In the genomic region with DNA sequence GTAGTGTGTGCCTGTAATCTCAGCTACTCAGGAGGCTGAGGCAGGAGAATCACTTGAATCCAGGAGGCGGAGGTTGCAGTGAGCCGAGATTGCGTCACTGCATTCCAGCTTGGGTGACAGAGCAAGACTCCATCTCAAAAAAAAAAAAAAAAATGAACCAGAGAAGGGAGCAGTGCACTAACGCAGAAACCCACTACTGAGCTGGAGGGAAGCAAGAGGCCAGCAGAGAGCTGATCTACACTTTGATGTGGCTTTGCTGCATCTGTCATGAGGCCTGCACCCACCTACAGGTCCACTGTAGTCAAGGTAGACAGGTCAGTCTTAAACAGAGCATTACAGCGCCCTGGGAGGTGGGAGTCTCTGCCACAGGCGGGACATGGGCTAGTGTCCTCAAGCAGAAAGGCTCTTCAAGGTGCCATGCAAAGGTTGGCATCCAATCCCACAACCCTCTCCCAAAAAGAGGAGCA, we compare ENCODE assay signal across 20 cellular contexts. TPM values are rescaled to one million over a fixed set of nuclear protein-coding genes. Genes with fewer than 3 reads are reported as not detected.
DNase-seq lines count a peak whose midpoint lies in the region; ATAC-seq, FAIRE-seq and TF ChIP-seq lines count a peak whose summit lies in the region.
"Had no signal": no experiment of that assay in that cellular context is flagged by ENCODE, and none has a peak within 500 bp of the region (broad histone marks: within the 10 kb centered on the region; RNA-seq: fewer than 3 reads in every experiment).

No MANE protein-coding gene starts in this region.

- no peaks in the 10 kb centered on the region for H3K36me3 ChIP-seq in HepG2 (replicated peaks in 1 of 2; ENCODE audit: control insufficient read depth in 1 of 2, insufficient read depth in 2 of 2, low read length in 2 of 2)
- no peaks in the 10 kb centered on the region for H3K36me3 ChIP-seq in right lobe of liver
- no peaks in the 10 kb centered on the region for H3K36me3 ChIP-seq in GM12878 (ENCODE audit: control insufficient read depth in 2 of 2, insufficient read depth in 2 of 2, low read length in 1 of 2)
- H3K36me3 ChIP-seq in hepatocyte (replicated peaks; ENCODE audit: insufficient read depth, low read depth): no peaks in the 10 kb centered on the region
- H3K36me3 ChIP-seq: BLaER1, SJCRH30 had no signal

- intact Hi-C loops in HepG2 (cut with micrococcal nuclease; ENCODE audit: unreplicated experiment): no loop called here
- intact Hi-C loops in right lobe of liver (cut with DNase I): no loop called here
- intact Hi-C loops in GM12878 (cut with micrococcal nuclease; ENCODE audit: unreplicated experiment): loop anchor here (5.0 kb wide), 1 partner anchor 202 kb away; no protein-coding TSS in a partner anchor

- FAIRE-seq in HepG2 (lab: Jason Lieb, UNC): no peak
- no peak for FAIRE-seq in GM12878 (lab: Jason Lieb, UNC)
- no peak for FAIRE-seq in GM12891 (lab: Jason Lieb, UNC)
- FAIRE-seq: G401.6, GM18507 had no signal

- ATAC-seq in HepG2 (peak; percentile 47), right lobe of liver (no peak), GM12878 (no peak)
- ATAC-seq: CD8-positive, alpha-beta T cell; GM23338; PC-3 had no signal

- POLR2A ChIA-PET in HepG2 (lab: Yijun Ruan, JAX): interaction anchor here (0.6 to 2.3 kb wide), 5 partner anchors 13 to 149 kb away, joined by 3 to 7 read pairs (median 4); partner anchors contain the start of genes MAT1A and PRXL2A
- POLR2A ChIA-PET in GM12878 (lab: Charles Lee): no interaction called here
- POLR2A ChIA-PET in activated CD4-positive, alpha-beta T cell treated with anti-CD3 and anti-CD28 coated beads, Interleukin-2, amount 10 ng/mL, durations not matched to agents 7 days and 5 days (lab: Charles Lee): no interaction called here

- peaks cover 2% of the 10 kb centered on the region for H3K4me1 Mint-ChIP-seq in activated CD4-positive, alpha-beta T cell treated with anti-CD3 and anti-CD28 coated beads, Interleukin-2, amount 10 ng/mL, durations not matched to agents 7 days and 5 days

- WGBS in HepG2 (ENCODE audit: low lambda C conversion rate): 7% methylated on average over 4 of the region's 6 CpGs
- WGBS in right lobe of liver (ENCODE audit: insufficient coverage, low coverage, low lambda C conversion rate, missing lambda C conversion rate): 50% methylated on average over 1 of the region's 6 CpGs
- 26% methylated on average over 6 of the region's 6 CpGs for WGBS in GM12878 (ENCODE audit: insufficient coverage, insufficient replicate concordance, low lambda C conversion rate, missing lambda C conversion rate)
- WGBS in hepatocyte (ENCODE audit: low lambda C conversion rate, missing lambda C conversion rate): 82% methylated on average over 6 of the region's 6 CpGs

- H3K9me3 ChIP-seq in HepG2 (ENCODE audit: low read length) (peaks cover 7% of the 10 kb centered on the region), right lobe of liver (no peaks in the 10 kb centered on the region), GM12878 (replicated peaks; ENCODE audit: control insufficient read depth, insufficient read depth, low read length) (no peaks in the 10 kb centered on the region), hepatocyte (ENCODE audit: low read depth) (no peaks in the 10 kb centered on the region)
- H3K9me3 ChIP-seq: SJCRH30 had no signal

- H3K27ac ChIP-seq in HepG2 (ENCODE audit: extremely low read length, insufficient read depth, low read length) (no peak overlapping the region), right lobe of liver (no peak overlapping the region), GM12878 (ENCODE audit: control insufficient read depth, insufficient read depth) (no peak overlapping the region), hepatocyte (no peak overlapping the region)
- H3K27ac ChIP-seq: BLaER1, SJCRH30 had no signal

- no peaks in the 10 kb centered on the region for H3K79me2 ChIP-seq in HepG2 (ENCODE audit: insufficient read depth, low read length)
- H3K79me2 ChIP-seq in GM12878 (ENCODE audit: control insufficient read depth, insufficient read depth, low read length): no peaks in the 10 kb centered on the region
- H3K79me2 ChIP-seq in hepatocyte: no peaks in the 10 kb centered on the region

- H4K20me1 ChIP-seq in HepG2 (ENCODE audit: insufficient read depth, low read length): no peaks in the 10 kb centered on the region
- no peaks in the 10 kb centered on the region; the same call in 1 of the 2 replicates for H4K20me1 ChIP-seq in GM12878 (ENCODE audit: control insufficient read depth, insufficient read depth)
- H4K20me1 ChIP-seq in hepatocyte (ENCODE audit: insufficient read depth, poor library complexity, severe bottlenecking): no peaks in the 10 kb centered on the region
- H4K20me1 ChIP-seq: BLaER1 had no signal

- CTCF ChIA-PET in HepG2 (lab: Yijun Ruan, JAX; ENCODE audit: low intra/inter-chr PET ratio, low total read pairs): no interaction called here
- CTCF ChIA-PET in GM12878 (lab: Yijun Ruan, JAX): interaction anchor here (0.6 to 3.3 kb wide), 2 partner anchors 117 to 178 kb away, joined by 3 to 20 read pairs; no protein-coding TSS in a partner anchor
- CTCF ChIA-PET in activated CD4-positive, alpha-beta T cell treated with anti-CD3 and anti-CD28 coated beads, Interleukin-2, amount 10 ng/mL, durations not matched to agents 7 days and 5 days (lab: Charles Lee): interaction anchor here (0.6 kb wide), 1 partner anchor 103 kb away, joined by 3 read pairs; no protein-coding TSS in a partner anchor

- H3K4me3 ChIP-seq in HepG2 (replicated peaks in 1 of 3; ENCODE audit: insufficient read depth in 1 of 3, low read depth in 2 of 3, low read length in 3 of 3): no peak overlapping the region
- H3K4me3 ChIP-seq in right lobe of liver: no peak overlapping the region
- no peak overlapping the region for H3K4me3 ChIP-seq in GM12878
- H3K4me3 ChIP-seq in hepatocyte: no peak overlapping the region
- H3K4me3 ChIP-seq: BLaER1, GM23338, SJCRH30 had no signal

- H3K9me2 ChIP-seq in hepatocyte (replicated peaks; ENCODE audit: insufficient read depth): no peaks in the 10 kb centered on the region

- TF ChIP-seq CTCF in HepG2 (CRISPR knock-in tag; IDR thresholded peaks at IDR 0.05) (peak; percentile 33; the same call in 1 of the 2 replicates), right lobe of liver (IDR thresholded peaks at IDR 0.05) (no peak), GM12878 (IDR thresholded peaks at IDR 0.05 in 2 of 3, conservative IDR thresholded peaks at IDR 0.05 in 1 of 3; ENCODE audit: control insufficient read depth in 2 of 3, extremely low read depth in 1 of 3, insufficient read depth in 1 of 3, low read depth in 3 of 3, low read length in 3 of 3) (no peak), hepatocyte (IDR thresholded peaks at IDR 0.05; ENCODE audit: poor library complexity) (no peak)

- H3K9me3 Mint-ChIP-seq in activated CD4-positive, alpha-beta T cell treated with anti-CD3 and anti-CD28 coated beads, Interleukin-2, amount 10 ng/mL, durations not matched to agents 7 days and 5 days: no peaks in the 10 kb centered on the region
- H3K9me3 Mint-ChIP-seq: CD8-positive, alpha-beta T cell had no signal

- peak overlapping the region; percentile 50 for H3K4me2 ChIP-seq in HepG2 (ENCODE audit: low read depth, low read length)
- H3K4me2 ChIP-seq in GM12878 (ENCODE audit: control insufficient read depth, insufficient read depth): no peak overlapping the region
- H3K4me2 ChIP-seq in hepatocyte: no peak overlapping the region
- H3K4me2 ChIP-seq: BLaER1, GM23338 had no signal

- H2AFZ ChIP-seq in HepG2 (ENCODE audit: low read length) (no peak overlapping the region), GM12878 (ENCODE audit: control insufficient read depth, low read depth, low read length) (no peak overlapping the region), hepatocyte (no peak overlapping the region)

- no peaks in the 10 kb centered on the region for H3K36me3 Mint-ChIP-seq in activated CD4-positive, alpha-beta T cell treated with anti-CD3 and anti-CD28 coated beads, Interleukin-2, amount 10 ng/mL, durations not matched to agents 7 days and 5 days (ENCODE audit: low read depth)
- H3K36me3 Mint-ChIP-seq: CD8-positive, alpha-beta T cell had no signal

- TF ChIP-seq POLR2A in HepG2 (IDR thresholded peaks at IDR 0.05; ENCODE audit: insufficient read depth in 1 of 2, low read depth in 2 of 2, low read length in 2 of 2) (no peak), right lobe of liver (IDR thresholded peaks at IDR 0.05) (no peak), GM12878 (IDR thresholded peaks at IDR 0.05; ENCODE audit: low read depth, low read length) (no peak), GM12891 (IDR thresholded peaks at IDR 0.05; ENCODE audit: low read depth, low read length) (no peak)

- no TSS peak for BruUV-seq in HepG2 (replicated peaks; lab: Mats Ljungman, UMichigan)
- BruUV-seq in GM12878 (replicated peaks; lab: Mats Ljungman, UMichigan): no TSS peak

- DNase-seq in HepG2 (ENCODE audit: low spot score): peak; percentile 61
- DNase-seq in right lobe of liver: no peak
- DNase-seq in GM12878 (ENCODE audit: low read depth, low spot score): no peak
- DNase-seq in iris pigment epithelial cell (ENCODE audit: low read depth): peak; percentile 33
- no peak for DNase-seq in hepatocyte (ENCODE audit: low spot score)
- no peak for DNase-seq in activated CD4-positive, alpha-beta T cell treated with anti-CD3 and anti-CD28 coated beads, Interleukin-2, amount 10 ng/mL, durations not matched to agents 7 days and 5 days
- no peak for DNase-seq in NCI-H2196 (lab: John Stamatoyannopoulos, UW; ENCODE audit: unreplicated experiment)
- no peak for DNase-seq in GM12891 (ENCODE audit: insufficient read length, low spot score)
- DNase-seq: CD8-positive, alpha-beta T cell; NCI-H1436; NCI-H2029 treated with DMSO at 0.1 percent for 48 hours; NCI-H2171 treated with DMSO at 0.1 percent for 48 hours; NCI-H510A; NCI-H774; PC-3; SJCRH30 had no signal

- TF ChIP-seq EP300 in HepG2 (IDR thresholded peaks at IDR 0.05; ENCODE audit: low read depth in 2 of 2, low read length in 2 of 2) (no peak), HepG2 (CRISPR knock-in tag; IDR thresholded peaks at IDR 0.05; ENCODE audit: borderline replicate concordance) (no peak), GM12878 (IDR thresholded peaks at IDR 0.05; ENCODE audit: borderline replicate concordance in 1 of 2, control insufficient read depth in 1 of 2, low read depth in 2 of 2, low read length in 2 of 2) (no peak)

- H3K27ac Mint-ChIP-seq in activated CD4-positive, alpha-beta T cell treated with anti-CD3 and anti-CD28 coated beads, Interleukin-2, amount 10 ng/mL, durations not matched to agents 7 days and 5 days: no peak overlapping the region
- H3K27ac Mint-ChIP-seq: CD8-positive, alpha-beta T cell; GM23338 had no signal

- SMC1A ChIA-PET in GM12878 (lab: Charles Lee; ENCODE audit: uncharacterized antibody, unreplicated experiment): interaction anchor here (1.0 kb wide), 1 partner anchor 88 kb away, joined by 3 read pairs; no protein-coding TSS in a partner anchor

- H3K27me3 ChIP-seq in HepG2 (ENCODE audit: control insufficient read depth in 1 of 2, insufficient read depth in 2 of 2, low read length in 2 of 2): no peaks in the 10 kb centered on the region
- no peaks in the 10 kb centered on the region for H3K27me3 ChIP-seq in right lobe of liver
- peaks cover 0 to 3% of the 10 kb centered on the region in 2 experiments; a peak in 1 of 4 replicates for H3K27me3 ChIP-seq in GM12878 (replicated peaks in 1 of 2; ENCODE audit: control insufficient read depth in 2 of 2, insufficient read depth in 2 of 2, low read length in 1 of 2)
- H3K27me3 ChIP-seq in hepatocyte: no peaks in the 10 kb centered on the region
- H3K27me3 ChIP-seq: BLaER1, SJCRH30 had no signal

- no peak for TF ChIP-seq RAD21 in HepG2 (CRISPR knock-in tag; IDR thresholded peaks at IDR 0.05)
- no peak for TF ChIP-seq RAD21 in GM12878 (IDR thresholded peaks at IDR 0.05; ENCODE audit: insufficient read depth, low read depth, low read length)

- H3K27me3 Mint-ChIP-seq in activated CD4-positive, alpha-beta T cell treated with anti-CD3 and anti-CD28 coated beads, Interleukin-2, amount 10 ng/mL, durations not matched to agents 7 days and 5 days: peaks cover 10% of the 10 kb centered on the region

- RAD21 ChIA-PET in GM12878 (lab: Charles Lee; ENCODE audit: unreplicated experiment): interaction anchor here (0.7 kb wide), 1 partner anchor 116 kb away, joined by 4 read pairs; no protein-coding TSS in a partner anchor

- H3K4me3 Mint-ChIP-seq in activated CD4-positive, alpha-beta T cell treated with anti-CD3 and anti-CD28 coated beads, Interleukin-2, amount 10 ng/mL, durations not matched to agents 7 days and 5 days: no peak overlapping the region
- H3K4me3 Mint-ChIP-seq: CD8-positive, alpha-beta T cell; GM23338 had no signal

- in situ Hi-C loops in HepG2 (cut with HindIII; ENCODE audit: extremely low pct_ligation_motif_present, low pct_unique_long_range_greater_than_20kb) (loop anchor here (25.0 kb wide), 1 partner anchor 253 kb away; no protein-coding TSS in a partner anchor), GM12878 (cut with MboI) (no loop called here)

- no peak overlapping the region for H3K9ac ChIP-seq in HepG2 (ENCODE audit: insufficient read depth, low read depth, low read length)
- H3K9ac ChIP-seq in GM12878 (ENCODE audit: control insufficient read depth, insufficient read depth, low read length): no peak overlapping the region
- H3K9ac ChIP-seq: BLaER1 had no signal

- H3K4me1 ChIP-seq in HepG2 (ENCODE audit: insufficient read depth, low read length): peaks cover 58% of the 10 kb centered on the region
- H3K4me1 ChIP-seq in right lobe of liver: no peaks in the 10 kb centered on the region
- H3K4me1 ChIP-seq in GM12878 (ENCODE audit: control insufficient read depth, insufficient read depth, low read length): no peaks in the 10 kb centered on the region
- no peaks in the 10 kb centered on the region for H3K4me1 ChIP-seq in hepatocyte (ENCODE audit: insufficient read depth)

RNA-seq across cellular contexts. Expression of gene MAT1A, which starts 30.0 kb away (rescaled TPM):
- total RNA-seq in HepG2 (2016; rRNA removed; fragmentation: Illumina TruSeq; extraction: Trizol): 76.9 and 101 TPM in 2 replicates
- total RNA-seq in HepG2 (2016; cell fraction: cytosol; rRNA removed; fragmentation: Illumina TruSeq; extraction: Trizol; ENCODE audit: low read depth): 8.2 and 9.7 TPM in 2 replicates
- 77.4 and 101 TPM in 2 replicates for total RNA-seq in HepG2 (2016; cell fraction: insoluble cytoplasmic fraction; rRNA removed; fragmentation: Illumina TruSeq; extraction: Trizol)
- total RNA-seq in HepG2 (2016; cell fraction: membrane; rRNA removed; fragmentation: Illumina TruSeq; extraction: Trizol): 35.3 and 36.5 TPM in 2 replicates
- total RNA-seq in HepG2 (2016; cell fraction: nucleus; rRNA removed; fragmentation: Illumina TruSeq; extraction: Trizol): 51.9 and 57.9 TPM in 2 replicates
- 57.1 and 71.8 TPM in 2 replicates for polyA plus RNA-seq in HepG2 (2011; rRNA removed)
- polyA plus RNA-seq in HepG2 (2011; cell fraction: cytosol; rRNA removed): 67.8 and 68.7 TPM in 2 replicates
- polyA plus RNA-seq in HepG2 (2011; cell fraction: nucleus; rRNA removed): 86.2 and 106 TPM in 2 replicates
- polyA plus RNA-seq in HepG2 (2012): 51.2 and 64.8 TPM in 2 replicates
- polyA plus RNA-seq in HepG2 (2016; cell fraction: cytosol; fragmentation: Illumina TruSeq; extraction: Trizol; ENCODE audit: low read depth): 7.9 and 9.8 TPM in 2 replicates
- 98.3 and 108 TPM in 2 replicates for polyA plus RNA-seq in HepG2 (2016; cell fraction: insoluble cytoplasmic fraction; fragmentation: Illumina TruSeq; extraction: Trizol; ENCODE audit: low read depth)
- polyA plus RNA-seq in HepG2 (2016; cell fraction: membrane; fragmentation: Illumina TruSeq; extraction: Trizol; ENCODE audit: low read depth): 26.5 and 26.9 TPM in 2 replicates
- polyA plus RNA-seq in HepG2 (2016; cell fraction: nucleus; fragmentation: Illumina TruSeq; extraction: Trizol; ENCODE audit: insufficient read depth, low read depth): 93.4 and 100 TPM in 2 replicates
- 0.07 and 103 TPM in 2 replicates for polyA minus RNA-seq in HepG2 (2011; rRNA and poly(A)+ RNA removed; ENCODE audit: low replicate concordance)
- 28.5 and 32.8 TPM in 2 replicates for polyA minus RNA-seq in HepG2 (2011; cell fraction: cytosol; rRNA and poly(A)+ RNA removed)
- polyA minus RNA-seq in HepG2 (2011; cell fraction: nucleus; rRNA and poly(A)+ RNA removed): 23.2 and 35.9 TPM in 2 replicates
- total RNA-seq in right lobe of liver: 1,000 to 10,000 TPM in 2 of 6 experiments, 100 to 1,000 TPM in 4; 430 to 1,200 (median 741) TPM
- total RNA-seq in GM12878 (2013; cell fraction: nucleolus; rRNA removed): not detected in 2 replicates
- total RNA-seq in GM12878 (2014; rRNA removed): not detected in 2 replicates
- not detected in 2 replicates for total RNA-seq in GM12878 (2014; rRNA removed; fragmentation: Illumina TruSeq; extraction: Trizol)
- total RNA-seq in GM12878 (2021): 0.23 and 0.29 TPM in 2 replicates
- polyA plus RNA-seq in GM12878 (2011; ENCODE audit: low read depth): not detected
- polyA plus RNA-seq in GM12878 (2011; rRNA removed): not detected in 2 replicates
- 0.02 TPM in 1 of 2 replicates, not detected in the other for polyA plus RNA-seq in GM12878 (2011; cell fraction: cytosol; rRNA removed)
- polyA plus RNA-seq in GM12878 (2011; cell fraction: nucleus; rRNA removed): not detected in 2 replicates
- polyA plus RNA-seq in GM12878 (2012): 0.07 TPM in 1 of 2 replicates, not detected in the other
- polyA plus RNA-seq in GM12878 (2014; fragmentation: Illumina TruSeq; extraction: Trizol): not detected in 2 replicates
- polyA plus RNA-seq in GM12878 (2014; fragmentation: Nextera tagmentation; extraction: Ambion mirVana): not detected
- not detected in 2 replicates for polyA plus RNA-seq in GM12878 (2014; rRNA removed)
- not detected for polyA plus RNA-seq in GM12878 (2016; fragmentation: Nextera tagmentation; extraction: Ambion mirVana)
- not detected in 2 replicates for polyA minus RNA-seq in GM12878 (2011; rRNA and poly(A)+ RNA removed)
- polyA minus RNA-seq in GM12878 (2011; cell fraction: cytosol; rRNA and poly(A)+ RNA removed): not detected in 2 replicates
- not detected in 2 replicates for polyA minus RNA-seq in GM12878 (2011; cell fraction: nucleus; rRNA and poly(A)+ RNA removed)
- 50.0 and 62.1 TPM in 2 replicates for total RNA-seq in hepatocyte
- polyA plus RNA-seq in hepatocyte: 20.1 and 38.3 TPM in 2 replicates
- not detected for total RNA-seq in activated CD4-positive, alpha-beta T cell treated with anti-CD3 and anti-CD28 coated beads, Interleukin-2, amount 10 ng/mL, durations not matched to agents 7 days and 5 days
- polyA plus RNA-seq in GM12891 (2012; ENCODE audit: low read depth, missing spikeins): 0.03 TPM
- total RNA-seq: CD8-positive, alpha-beta T cell; PC-3; SJCRH30 had no signal

RNA-seq across cellular contexts. Expression of gene ANXA11, which starts 54.1 kb away (rescaled TPM):
- 51.5 and 63.3 TPM in 2 replicates for total RNA-seq in HepG2 (2016; rRNA removed; fragmentation: Illumina TruSeq; extraction: Trizol)
- 20.4 and 29.6 TPM in 2 replicates for total RNA-seq in HepG2 (2016; cell fraction: cytosol; rRNA removed; fragmentation: Illumina TruSeq; extraction: Trizol; ENCODE audit: low read depth)
- 51.1 and 56.9 TPM in 2 replicates for total RNA-seq in HepG2 (2016; cell fraction: insoluble cytoplasmic fraction; rRNA removed; fragmentation: Illumina TruSeq; extraction: Trizol)
- total RNA-seq in HepG2 (2016; cell fraction: membrane; rRNA removed; fragmentation: Illumina TruSeq; extraction: Trizol): 45.4 and 46.0 TPM in 2 replicates
- 31.2 and 33.7 TPM in 2 replicates for total RNA-seq in HepG2 (2016; cell fraction: nucleus; rRNA removed; fragmentation: Illumina TruSeq; extraction: Trizol)
- polyA plus RNA-seq in HepG2 (2011; rRNA removed): 27.4 and 30.6 TPM in 2 replicates
- polyA plus RNA-seq in HepG2 (2011; cell fraction: cytosol; rRNA removed): 26.4 and 31.5 TPM in 2 replicates
- polyA plus RNA-seq in HepG2 (2011; cell fraction: nucleus; rRNA removed): 18.5 and 22.7 TPM in 2 replicates
- 57.8 and 76.4 TPM in 2 replicates for polyA plus RNA-seq in HepG2 (2012)
- polyA plus RNA-seq in HepG2 (2016; cell fraction: cytosol; fragmentation: Illumina TruSeq; extraction: Trizol; ENCODE audit: low read depth): 31.6 and 35.2 TPM in 2 replicates
- polyA plus RNA-seq in HepG2 (2016; cell fraction: insoluble cytoplasmic fraction; fragmentation: Illumina TruSeq; extraction: Trizol; ENCODE audit: low read depth): 68.8 and 94.4 TPM in 2 replicates
- 63.5 and 64.4 TPM in 2 replicates for polyA plus RNA-seq in HepG2 (2016; cell fraction: membrane; fragmentation: Illumina TruSeq; extraction: Trizol; ENCODE audit: low read depth)
- 58.6 and 69.2 TPM in 2 replicates for polyA plus RNA-seq in HepG2 (2016; cell fraction: nucleus; fragmentation: Illumina TruSeq; extraction: Trizol; ENCODE audit: insufficient read depth, low read depth)
- 42.5 and 107 TPM in 2 replicates for polyA minus RNA-seq in HepG2 (2011; rRNA and poly(A)+ RNA removed; ENCODE audit: low replicate concordance)
- polyA minus RNA-seq in HepG2 (2011; cell fraction: cytosol; rRNA and poly(A)+ RNA removed): 19.4 and 27.8 TPM in 2 replicates
- polyA minus RNA-seq in HepG2 (2011; cell fraction: nucleus; rRNA and poly(A)+ RNA removed): 20.3 and 20.9 TPM in 2 replicates
- 100 to 1,000 TPM in 1 of 6 experiments, 10 to 100 TPM in 5; 41.7 to 100 (median 55.6) TPM for total RNA-seq in right lobe of liver
- 88.9 and 92.3 TPM in 2 replicates for total RNA-seq in GM12878 (2013; cell fraction: nucleolus; rRNA removed)
- 53.1 and 64.8 TPM in 2 replicates for total RNA-seq in GM12878 (2014; rRNA removed)
- 66.4 and 70.7 TPM in 2 replicates for total RNA-seq in GM12878 (2014; rRNA removed; fragmentation: Illumina TruSeq; extraction: Trizol)
- total RNA-seq in GM12878 (2021): 100 and 104 TPM in 2 replicates
- 161 TPM for polyA plus RNA-seq in GM12878 (2011; ENCODE audit: low read depth)
- polyA plus RNA-seq in GM12878 (2011; rRNA removed): 126 and 129 TPM in 2 replicates
- 98.8 and 103 TPM in 2 replicates for polyA plus RNA-seq in GM12878 (2011; cell fraction: cytosol; rRNA removed)
- 71.7 and 72.2 TPM in 2 replicates for polyA plus RNA-seq in GM12878 (2011; cell fraction: nucleus; rRNA removed)
- polyA plus RNA-seq in GM12878 (2012): 186 and 310 TPM in 2 replicates
- 94.2 and 117 TPM in 2 replicates for polyA plus RNA-seq in GM12878 (2014; fragmentation: Illumina TruSeq; extraction: Trizol)
- polyA plus RNA-seq in GM12878 (2014; fragmentation: Nextera tagmentation; extraction: Ambion mirVana): 10 to 100 TPM; 25.0 to 67.7 TPM
- 57.0 and 61.4 TPM in 2 replicates for polyA plus RNA-seq in GM12878 (2014; rRNA removed)
- polyA plus RNA-seq in GM12878 (2016; fragmentation: Nextera tagmentation; extraction: Ambion mirVana): 10 to 100 TPM; 73.7 to 80.5 TPM
- 75.3 and 100 TPM in 2 replicates for polyA minus RNA-seq in GM12878 (2011; rRNA and poly(A)+ RNA removed)
- polyA minus RNA-seq in GM12878 (2011; cell fraction: cytosol; rRNA and poly(A)+ RNA removed): 46.5 and 59.4 TPM in 2 replicates
- polyA minus RNA-seq in GM12878 (2011; cell fraction: nucleus; rRNA and poly(A)+ RNA removed): 26.7 and 47.8 TPM in 2 replicates
- 88.1 and 92.8 TPM in 2 replicates for total RNA-seq in hepatocyte
- polyA plus RNA-seq in hepatocyte: 168 and 184 TPM in 2 replicates
- 100 to 1,000 TPM; 280 to 326 TPM for total RNA-seq in activated CD4-positive, alpha-beta T cell treated with anti-CD3 and anti-CD28 coated beads, Interleukin-2, amount 10 ng/mL, durations not matched to agents 7 days and 5 days
- 183 TPM for polyA plus RNA-seq in GM12891 (2012; ENCODE audit: low read depth, missing spikeins)

Comparison
In these comparisons a context has a peak if more than half of its experiments do, and no peak if none do; other contexts are left out.
1. DNase-seq: peak in HepG2 (single experiment) and iris pigment epithelial cell (single experiment); none in right lobe of liver (0 of 3), GM12878 (single experiment), hepatocyte (single experiment), activated CD4-positive, alpha-beta T cell treated with anti-CD3 and anti-CD28 coated beads, Interleukin-2, amount 10 ng/mL, durations not matched to agents 7 days and 5 days (single experiment), NCI-H2196 (single experiment) and GM12891 (single experiment).
2. RNA of gene MAT1A, which starts 30.0 kb away (total RNA-seq): 430 to 1,200 TPM in right lobe of liver, 8.2 to 101 TPM in HepG2 and 50.0 to 62.1 TPM in hepatocyte; 0.23 to 0.29 TPM in GM12878 and not detected in activated CD4-positive, alpha-beta T cell treated with anti-CD3 and anti-CD28 coated beads, Interleukin-2, amount 10 ng/mL, durations not matched to agents 7 days and 5 days; every median in the first group is over 4 times any median in the second.
3. Of the 75 proteins assayed by ChIP-seq in both HepG2 and GM12878: peak only in HepG2: ATF2, ATF3, CEBPB, CTCF, EED, KDM1A and 1 more; only in GM12878: none; in both: none; in neither: 66; mixed calls (peak in some experiments, not most) for 2.